24 cellular contexts compared by ENCODE assay signal in the genomic region with DNA sequence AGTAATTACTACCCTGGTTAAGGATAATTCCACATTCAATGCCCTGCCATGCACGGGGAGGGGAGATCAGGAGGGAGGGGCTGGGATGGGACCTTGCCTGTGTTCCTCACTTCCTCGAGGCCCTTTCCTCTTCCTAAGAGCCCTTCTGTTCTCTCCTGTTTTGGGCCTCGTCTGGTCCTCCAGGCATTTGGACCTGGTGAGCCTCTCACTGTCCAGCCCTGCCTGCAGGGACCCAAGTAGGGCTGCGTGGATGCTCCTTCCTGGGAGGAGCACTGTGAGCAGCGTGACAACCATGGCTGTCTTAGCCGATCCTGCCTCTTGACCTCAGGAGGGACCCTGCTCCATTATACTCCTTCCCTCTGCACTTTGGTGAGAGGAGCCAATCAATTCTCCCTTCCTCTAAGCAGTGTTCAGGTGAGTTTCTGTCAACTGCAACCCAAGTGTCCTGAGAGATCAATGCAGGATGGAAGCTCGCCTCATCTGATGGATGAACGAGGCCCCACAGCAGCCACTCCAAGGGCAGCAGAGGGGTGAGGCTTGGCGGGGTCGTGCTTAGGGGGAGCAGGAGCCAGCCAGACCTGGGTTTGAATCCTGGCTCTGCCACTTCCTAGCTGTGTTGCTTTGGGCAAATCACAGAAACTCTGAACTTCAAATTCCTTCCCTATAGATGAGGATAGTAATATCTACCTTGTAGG.
DNase-seq lines count a peak whose midpoint lies in the region; ATAC-seq and TF ChIP-seq lines count a peak whose summit lies in the region.
"Had no signal": no experiment of that assay in that cellular context is flagged by ENCODE, and none has a peak within 500 bp of the region (broad histone marks: within the 10 kb centered on the region; RNA-seq: fewer than 3 reads in every experiment).

No MANE protein-coding gene starts in this region.

- H3K27ac Mint-ChIP-seq in CD4-positive, alpha-beta T cell, result peak overlapping the region; percentile 5
- H3K27ac Mint-ChIP-seq in natural killer cell treated with Interleukin-12 subunit alpha and Interleukin-12 subunit beta and Interleukin-15 and Interleukin-18, amount 100 ng/mL, for 72 hours, result peak overlapping the region; percentile 41 to 72
- H3K27ac Mint-ChIP-seq: activated CD4-positive, alpha-beta T cell treated with anti-CD3 and anti-CD28 coated beads, Interleukin-2, amount 10 ng/mL, durations not matched to agents 7 days and 5 days; neural progenitor cell had no signal

- H3K27me3 ChIP-seq in BLaER1, result no peaks in the 10 kb centered on the region
- H3K27me3 ChIP-seq in CD4-positive, alpha-beta T cell (ENCODE audit: control insufficient read depth, insufficient read depth, low read length), result no peaks in the 10 kb centered on the region
- H3K27me3 ChIP-seq: neural progenitor cell, right lobe of liver, SJSA1, transverse colon had no signal

- H3K36me3 Mint-ChIP-seq in CD4-positive, alpha-beta T cell (ENCODE audit: low read depth), result peaks cover 33% of the 10 kb centered on the region
- peaks cover 4% of the 10 kb centered on the region for H3K36me3 Mint-ChIP-seq in natural killer cell treated with Interleukin-12 subunit alpha and Interleukin-12 subunit beta and Interleukin-15 and Interleukin-18, amount 100 ng/mL, for 72 hours
- H3K36me3 Mint-ChIP-seq: neural progenitor cell had no signal

- POLR2A ChIA-PET in CD4-positive, alpha-beta T cell (lab: Charles Lee), result interaction anchor here (2.1 to 2.7 kb wide), 2 partner anchors 12 to 14 kb away, joined by 6 to 9 read pairs; no protein-coding TSS in a partner anchor

- H3K4me3 ChIP-seq in BLaER1, result no peak overlapping the region
- H3K4me3 ChIP-seq: neural progenitor cell, right lobe of liver, SJSA1, transverse colon had no signal

- H3K9me3 ChIP-seq in BLaER1, result no peaks in the 10 kb centered on the region
- no peaks in the 10 kb centered on the region for H3K9me3 ChIP-seq in CD4-positive, alpha-beta T cell (ENCODE audit: control insufficient read depth, low read length)
- H3K9me3 ChIP-seq: right lobe of liver, SJSA1, transverse colon had no signal

- intact Hi-C loops in CD4-positive, alpha-beta T cell (cut with DNase I, micrococcal nuclease), result loop anchor here in 1 of 2 experiments (5.0 kb wide), 1 partner anchor 113 kb away; no protein-coding TSS in a partner anchor

- H3K9ac ChIP-seq in BLaER1, result no peak overlapping the region
- H3K9ac ChIP-seq: neural progenitor cell had no signal

- no peak for ATAC-seq in CD4-positive, alpha-beta T cell (ENCODE audit: poor library complexity)
- ATAC-seq in natural killer cell treated with Interleukin-12 subunit alpha and Interleukin-12 subunit beta and Interleukin-15 and Interleukin-18, amount 100 ng/mL, for 72 hours, result no peak
- ATAC-seq: HCT116, left colon, right lobe of liver had no signal

- no peaks in the 10 kb centered on the region for H3K27me3 Mint-ChIP-seq in CD4-positive, alpha-beta T cell
- H3K27me3 Mint-ChIP-seq in natural killer cell treated with Interleukin-12 subunit alpha and Interleukin-12 subunit beta and Interleukin-15 and Interleukin-18, amount 100 ng/mL, for 72 hours, result no peaks in the 10 kb centered on the region
- H3K27me3 Mint-ChIP-seq: activated CD4-positive, alpha-beta T cell treated with anti-CD3 and anti-CD28 coated beads, Interleukin-2, amount 10 ng/mL, durations not matched to agents 7 days and 5 days had no signal

- H3K4me3 Mint-ChIP-seq in CD4-positive, alpha-beta T cell, result no peak overlapping the region
- no peak overlapping the region for H3K4me3 Mint-ChIP-seq in natural killer cell treated with Interleukin-12 subunit alpha and Interleukin-12 subunit beta and Interleukin-15 and Interleukin-18, amount 100 ng/mL, for 72 hours
- H3K4me3 Mint-ChIP-seq: activated CD4-positive, alpha-beta T cell treated with anti-CD3 and anti-CD28 coated beads, Interleukin-2, amount 10 ng/mL, durations not matched to agents 7 days and 5 days; neural progenitor cell had no signal

- H3K36me3 ChIP-seq in BLaER1, result peaks cover 69% of the 10 kb centered on the region
- H3K36me3 ChIP-seq: brain microvascular endothelial cell, neural progenitor cell, right lobe of liver, SJSA1, transverse colon had no signal

- H3K27ac ChIP-seq in BLaER1, result peak overlapping the region; percentile 53; the same call in 1 of the 2 replicates
- H3K27ac ChIP-seq in CD4-positive, alpha-beta T cell (ENCODE audit: low read depth, low read length), result no peak overlapping the region
- peak overlapping the region; percentile 94 for H3K27ac ChIP-seq in VCaP
- H3K27ac ChIP-seq: brain microvascular endothelial cell, neural progenitor cell, right lobe of liver, SJSA1, transverse colon had no signal

- H3K4me1 Mint-ChIP-seq in CD4-positive, alpha-beta T cell (ENCODE audit: low read depth), result peaks cover 68% of the 10 kb centered on the region
- peaks cover 31 to 52% of the 10 kb centered on the region in 2 donors for H3K4me1 Mint-ChIP-seq in natural killer cell treated with Interleukin-12 subunit alpha and Interleukin-12 subunit beta and Interleukin-15 and Interleukin-18, amount 100 ng/mL, for 72 hours (ENCODE audit: low read depth in 2 of 2)

- H3K4me1 ChIP-seq in BLaER1, result peaks cover 70% of the 10 kb centered on the region
- H3K4me1 ChIP-seq: neural progenitor cell, SJSA1, transverse colon had no signal

- no peak for DNase-seq in CD4-positive, alpha-beta T cell
- DNase-seq in natural killer cell treated with Interleukin-12 subunit alpha and Interleukin-12 subunit beta and Interleukin-15 and Interleukin-18, amount 100 ng/mL, for 72 hours (ENCODE audit: low spot score), result no peak
- DNase-seq in NK-92 treated with Interleukin-12 subunit alpha and Interleukin-12 subunit beta, amount 100 ng/mL, for 24 hours (lab: John Stamatoyannopoulos, UW), result no peak
- DNase-seq in cortex of kidney (lab: John Stamatoyannopoulos, UW), result no peak
- DNase-seq in NCI-H1930 (lab: John Stamatoyannopoulos, UW), result no peak
- DNase-seq: activated CD4-positive, alpha-beta T cell treated with anti-CD3 and anti-CD28 coated beads, Interleukin-2, amount 10 ng/mL, durations not matched to agents 7 days and 5 days; activated gamma-delta T cell; amygdala; brain microvascular endothelial cell; C1 segment of cervical spinal cord; effector CD4-positive, alpha-beta T cell; hypothalamus; left colon; mammary epithelial cell; NCI-H1436 treated with DMSO at 0.1 percent for 48 hours; NCI-H446 treated with DMSO at 0.1 percent for 48 hours; right lobe of liver; stimulated activated CD8-positive, alpha-beta memory T cell treated with anti-CD3 and anti-CD28 coated beads, Interleukin-4, amount 100 ng/mL, for 48 hours; transverse colon had no signal

- peaks cover 100% of the 10 kb centered on the region for H4K20me1 ChIP-seq in BLaER1

- CTCF ChIA-PET in CD4-positive, alpha-beta T cell (lab: Charles Lee), result interaction anchor here (1.3 kb wide), 1 partner anchor 14 kb away, joined by 5 read pairs; no protein-coding TSS in a partner anchor

- peak overlapping the region; percentile 91; the same call in 1 of the 2 replicates for H3K4me2 ChIP-seq in BLaER1
- H3K4me2 ChIP-seq: neural progenitor cell had no signal

- no peaks in the 10 kb centered on the region for H3K9me3 Mint-ChIP-seq in CD4-positive, alpha-beta T cell
- H3K9me3 Mint-ChIP-seq in natural killer cell treated with Interleukin-12 subunit alpha and Interleukin-12 subunit beta and Interleukin-15 and Interleukin-18, amount 100 ng/mL, for 72 hours, result no peaks in the 10 kb centered on the region
- H3K9me3 Mint-ChIP-seq: activated CD4-positive, alpha-beta T cell treated with anti-CD3 and anti-CD28 coated beads, Interleukin-2, amount 10 ng/mL, durations not matched to agents 7 days and 5 days; neural progenitor cell had no signal

- TF ChIP-seq CTCF in CD4-positive, alpha-beta T cell (IDR thresholded peaks at IDR 0.05), result no peak
- no peak for TF ChIP-seq CTCF in VCaP (conservative IDR thresholded peaks at IDR 0.05)
